In genomic region chr9:107153336-107153735, GRCh38 we compare ENCODE assay signal across 24 cellular contexts.
A peak's percentile ranks its signal among the peaks of the same experiment; 100 is the strongest.
DNase-seq lines count a peak whose midpoint lies in the region; ATAC-seq and TF ChIP-seq lines count a peak whose summit lies in the region.
"Had no signal": no experiment of that assay in that cellular context is flagged by ENCODE, and none has a peak within 500 bp of the region (broad histone marks: within the 10 kb centered on the region; RNA-seq: fewer than 3 reads in every experiment).

No MANE protein-coding gene starts in this region.

- H3K36me3 ChIP-seq in GM23338 (ENCODE audit: insufficient read depth) (no peaks in the 10 kb centered on the region), SJCRH30 (no peaks in the 10 kb centered on the region), fibroblast of lung (ENCODE audit: control insufficient read depth, insufficient read depth, low read length) (no peaks in the 10 kb centered on the region), smooth muscle cell (ENCODE audit: low read depth) (no peaks in the 10 kb centered on the region)

- H3K4me3 Mint-ChIP-seq in GM23338: no peak overlapping the region
- H3K4me3 Mint-ChIP-seq: activated CD4-positive, alpha-beta memory T cell treated with anti-CD3 and anti-CD28 coated beads, Interleukin-2, amount 10 ng/mL, durations not matched to agents 7 days and 5 days; H9; mesothelial cell of epicardium; T-helper 2 cell treated with Interferon-gamma antibody and Interleukin-4, amounts not matched to agents 5 μg/mL and 100 μg/mL, for 36 hours had no signal

- H3F3A ChIP-seq in GM23338 (replicated peaks; ENCODE audit: low read depth) (no peaks in the 10 kb centered on the region), smooth muscle cell (ENCODE audit: low read depth) (no peaks in the 10 kb centered on the region)

- H3K79me2 ChIP-seq in GM23338 (replicated peaks; ENCODE audit: insufficient read depth) (no peaks in the 10 kb centered on the region), fibroblast of lung (ENCODE audit: control insufficient read depth, insufficient read depth, low read length) (no peaks in the 10 kb centered on the region), smooth muscle cell (ENCODE audit: low read depth) (no peaks in the 10 kb centered on the region)

- H3K27ac ChIP-seq in GM23338 (ENCODE audit: low read depth) (no peak overlapping the region), SJCRH30 (no peak overlapping the region), fibroblast of lung (ENCODE audit: insufficient read depth, low read length) (no peak overlapping the region), smooth muscle cell (ENCODE audit: low read depth) (no peak overlapping the region)
- H3K27ac ChIP-seq: SK-N-MC had no signal

- H3K9me2 ChIP-seq in GM23338 (ENCODE audit: insufficient read depth): peaks cover 7% of the 10 kb centered on the region; the same call in 1 of the 2 replicates

- DNase-seq in GM23338 (ENCODE audit: low spot score) (no peak), SJCRH30 (peak; percentile 23 to 31), fibroblast of lung (ENCODE audit: low read depth in 2 of 2) (peak; percentile 42 to 54), smooth muscle cell (lab: John Stamatoyannopoulos, UW; ENCODE audit: unreplicated experiment) (no peak), NCI-H128 (lab: John Stamatoyannopoulos, UW; ENCODE audit: unreplicated experiment) (no peak), SIG-M5 treated with dmso at 0.1 percent for 504 hours (lab: John Stamatoyannopoulos, UW; ENCODE audit: unreplicated experiment) (no peak)
- DNase-seq: activated CD4-positive, alpha-beta memory T cell treated with anti-CD3 and anti-CD28 coated beads, Interleukin-2, amount 10 ng/mL, durations not matched to agents 7 days and 5 days; activated CD4-positive, CD25-positive, alpha-beta regulatory T cell; activated T-cell treated with anti-CD3 and anti-CD28 coated beads, Interleukin-2, amount 50 U/mL, for 1 hour; AML-193; amygdala; DMS79 treated with DMSO at 0.1 percent for 48 hours; effector CD4-positive, alpha-beta T cell; erythroblast; H9; left cardiac atrium; NCI-H187; stimulated activated naive CD4-positive, alpha-beta T cell treated with Interleukin-2 at 50 U/mL for 16 hours had no signal

- TF ChIP-seq CTCF in GM23338 (conservative IDR thresholded peaks at IDR 0.05; ENCODE audit: low read depth in 2 of 2) (no peak), fibroblast of lung (conservative IDR thresholded peaks at IDR 0.05 in 1 of 2, IDR thresholded peaks at IDR 0.05 in 1 of 2; ENCODE audit: low read depth in 1 of 2, low read length in 2 of 2) (no peak), smooth muscle cell (IDR thresholded peaks at IDR 0.05; ENCODE audit: borderline replicate concordance, insufficient read depth, poor library complexity, severe bottlenecking) (no peak)

- 24% methylated on average over 3 of the region's 3 CpGs for WGBS in smooth muscle cell (ENCODE audit: low lambda C conversion rate)

- no peak overlapping the region for H3K9ac ChIP-seq in fibroblast of lung (ENCODE audit: insufficient read depth, low read length)
- no peak overlapping the region for H3K9ac ChIP-seq in smooth muscle cell (ENCODE audit: low read depth)

- H2AFZ ChIP-seq in GM23338: peak overlapping the region; percentile 91
- no peak overlapping the region for H2AFZ ChIP-seq in fibroblast of lung (ENCODE audit: low read length)
- no peak overlapping the region for H2AFZ ChIP-seq in smooth muscle cell (ENCODE audit: low read depth)

- H3K4me3 ChIP-seq in GM23338 (no peak overlapping the region), SJCRH30 (no peak overlapping the region), fibroblast of lung (replicated peaks in 1 of 4; ENCODE audit: control extremely low read depth in 1 of 4, insufficient read depth in 1 of 4, low read depth in 3 of 4, low read length in 4 of 4) (no peak overlapping the region), smooth muscle cell (no peak overlapping the region)
- H3K4me3 ChIP-seq: SK-N-MC had no signal

- H4K20me1 ChIP-seq in GM23338 (replicated peaks; ENCODE audit: insufficient read depth) (no peaks in the 10 kb centered on the region), fibroblast of lung (ENCODE audit: control insufficient read depth, extremely low read depth, insufficient read depth, low read length) (no peaks in the 10 kb centered on the region), smooth muscle cell (ENCODE audit: low read depth) (no peaks in the 10 kb centered on the region)

- no peaks in the 10 kb centered on the region for H3K27me3 Mint-ChIP-seq in GM23338 (ENCODE audit: insufficient read depth, low read depth, poor library complexity)
- H3K27me3 Mint-ChIP-seq: progenitor cell of endocrine pancreas had no signal

- no peaks in the 10 kb centered on the region for H3K27me3 ChIP-seq in GM23338 (ENCODE audit: insufficient read depth)
- H3K27me3 ChIP-seq in SJCRH30: no peaks in the 10 kb centered on the region
- no peaks in the 10 kb centered on the region for H3K27me3 ChIP-seq in fibroblast of lung (ENCODE audit: control insufficient read depth, insufficient read depth, low read length)
- no peaks in the 10 kb centered on the region for H3K27me3 ChIP-seq in smooth muscle cell (ENCODE audit: low read depth)

- no peak for ATAC-seq in GM23338
- ATAC-seq in HG02840 (IDR thresholded peaks at IDR 0.05; ENCODE audit: low FRiP score, unreplicated experiment): no peak
- ATAC-seq: HepG2, left cardiac atrium had no signal

- H3K4me1 Mint-ChIP-seq in GM23338: peaks cover 9% of the 10 kb centered on the region; the same call in 1 of the 3 replicates
- H3K4me1 Mint-ChIP-seq: activated CD4-positive, alpha-beta memory T cell treated with anti-CD3 and anti-CD28 coated beads, Interleukin-2, amount 10 ng/mL, durations not matched to agents 7 days and 5 days; mesothelial cell of epicardium had no signal

- H3K4me2 ChIP-seq in GM23338 (no peak overlapping the region), fibroblast of lung (ENCODE audit: extremely low read depth, insufficient read depth, low read length) (no peak overlapping the region), smooth muscle cell (peak overlapping the region; percentile 44)

- no peaks in the 10 kb centered on the region for H3K36me3 Mint-ChIP-seq in GM23338 (ENCODE audit: low read depth)
- H3K36me3 Mint-ChIP-seq: mesothelial cell of epicardium had no signal

- H3K9me3 ChIP-seq in SJCRH30 (replicated peaks): no peaks in the 10 kb centered on the region
- no peaks in the 10 kb centered on the region for H3K9me3 ChIP-seq in fibroblast of lung (ENCODE audit: control insufficient read depth, insufficient read depth, low read depth, low read length)
- H3K9me3 ChIP-seq in smooth muscle cell (replicated peaks; ENCODE audit: low read depth): no peaks in the 10 kb centered on the region

- no peaks in the 10 kb centered on the region for H3K9me3 Mint-ChIP-seq in GM23338
- H3K9me3 Mint-ChIP-seq: activated CD4-positive, alpha-beta memory T cell treated with anti-CD3 and anti-CD28 coated beads, Interleukin-2, amount 10 ng/mL, durations not matched to agents 7 days and 5 days had no signal

- H3K4me1 ChIP-seq in GM23338 (ENCODE audit: insufficient read depth) (0 out of 2 replicates have a peak, but pooled peaks cover 3% of the 10 kb centered on the region), SJCRH30 (peaks cover 3% of the 10 kb centered on the region; the same call in 1 of the 2 replicates), fibroblast of lung (ENCODE audit: control insufficient read depth, extremely low read depth, insufficient read depth, low read length) (no peaks in the 10 kb centered on the region), smooth muscle cell (ENCODE audit: low read depth) (peaks cover 11% of the 10 kb centered on the region)

- H3K27ac Mint-ChIP-seq in GM23338: no peak overlapping the region
- H3K27ac Mint-ChIP-seq: activated CD4-positive, alpha-beta memory T cell treated with anti-CD3 and anti-CD28 coated beads, Interleukin-2, amount 10 ng/mL, durations not matched to agents 7 days and 5 days; H9; mesothelial cell of epicardium; progenitor cell of endocrine pancreas; T-helper 2 cell treated with Interferon-gamma antibody and Interleukin-4, amounts not matched to agents 5 μg/mL and 100 μg/mL, for 36 hours had no signal

TF ChIP-seq in GM23338, 12 proteins besides CTCF, POLR2A, EP300 and RAD21 (continues in another document):
- no peak for TF ChIP-seq POLR2AphosphoS5 (IDR thresholded peaks at IDR 0.05; ENCODE audit: low read depth)
- TF ChIP-seq EZH2phosphoT487 (IDR thresholded peaks at IDR 0.05; ENCODE audit: unreplicated experiment): no peak
- TF ChIP-seq, protein P1, sequence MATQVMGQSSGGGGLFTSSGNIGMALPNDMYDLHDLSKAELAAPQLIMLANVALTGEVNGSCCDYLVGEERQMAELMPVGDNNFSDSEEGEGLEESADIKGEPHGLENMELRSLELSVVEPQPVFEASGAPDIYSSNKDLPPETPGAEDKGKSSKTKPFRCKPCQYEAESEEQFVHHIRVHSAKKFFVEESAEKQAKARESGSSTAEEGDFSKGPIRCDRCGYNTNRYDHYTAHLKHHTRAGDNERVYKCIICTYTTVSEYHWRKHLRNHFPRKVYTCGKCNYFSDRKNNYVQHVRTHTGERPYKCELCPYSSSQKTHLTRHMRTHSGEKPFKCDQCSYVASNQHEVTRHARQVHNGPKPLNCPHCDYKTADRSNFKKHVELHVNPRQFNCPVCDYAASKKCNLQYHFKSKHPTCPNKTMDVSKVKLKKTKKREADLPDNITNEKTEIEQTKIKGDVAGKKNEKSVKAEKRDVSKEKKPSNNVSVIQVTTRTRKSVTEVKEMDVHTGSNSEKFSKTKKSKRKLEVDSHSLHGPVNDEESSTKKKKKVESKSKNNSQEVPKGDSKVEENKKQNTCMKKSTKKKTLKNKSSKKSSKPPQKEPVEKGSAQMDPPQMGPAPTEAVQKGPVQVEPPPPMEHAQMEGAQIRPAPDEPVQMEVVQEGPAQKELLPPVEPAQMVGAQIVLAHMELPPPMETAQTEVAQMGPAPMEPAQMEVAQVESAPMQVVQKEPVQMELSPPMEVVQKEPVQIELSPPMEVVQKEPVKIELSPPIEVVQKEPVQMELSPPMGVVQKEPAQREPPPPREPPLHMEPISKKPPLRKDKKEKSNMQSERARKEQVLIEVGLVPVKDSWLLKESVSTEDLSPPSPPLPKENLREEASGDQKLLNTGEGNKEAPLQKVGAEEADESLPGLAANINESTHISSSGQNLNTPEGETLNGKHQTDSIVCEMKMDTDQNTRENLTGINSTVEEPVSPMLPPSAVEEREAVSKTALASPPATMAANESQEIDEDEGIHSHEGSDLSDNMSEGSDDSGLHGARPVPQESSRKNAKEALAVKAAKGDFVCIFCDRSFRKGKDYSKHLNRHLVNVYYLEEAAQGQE (IDR thresholded peaks at IDR 0.05; ENCODE audit: unreplicated experiment): no peak
- no peak for TF ChIP-seq ZNF114 (CRISPR knock-in tag; IDR thresholded peaks at IDR 0.05)
- TF ChIP-seq EZH2 (IDR thresholded peaks at IDR 0.05; ENCODE audit: low read depth, unreplicated experiment): no peak

Comparison
In these comparisons a context has a peak if more than half of its experiments do, and no peak if none do; other contexts are left out.
1. DNase-seq: peak in SJCRH30 (2 of 2) and fibroblast of lung (2 of 2); none in GM23338 (single experiment), smooth muscle cell (single experiment), NCI-H128 (single experiment) and SIG-M5 treated with dmso at 0.1 percent for 504 hours (single experiment).